Comparison of ENCODE assay signal across 33 cellular contexts in the genomic region with DNA sequence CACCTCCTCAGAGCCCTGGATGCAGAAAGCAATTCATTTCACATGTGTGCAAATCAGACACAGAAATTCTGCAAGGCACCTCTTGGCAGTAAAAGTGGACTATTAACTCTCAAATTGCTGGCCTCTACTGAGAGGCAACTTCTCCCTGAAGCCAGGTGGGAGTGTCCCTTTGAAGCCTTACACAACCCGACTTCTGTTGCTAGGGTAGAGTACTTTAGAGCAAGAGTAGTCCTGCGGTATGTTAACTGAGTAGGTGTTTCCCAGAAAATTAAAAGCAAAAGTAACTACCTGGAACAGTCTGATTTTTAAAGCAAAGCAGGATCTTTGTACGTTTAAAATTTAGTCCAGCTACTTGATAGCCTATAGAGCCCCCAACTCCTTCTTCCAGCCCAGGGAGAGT.
"Had no signal": no experiment of that assay in that cellular context is flagged by ENCODE, and none has a peak within 500 bp of the region (broad histone marks: within the 10 kb centered on the region; RNA-seq: fewer than 3 reads in every experiment).

No MANE protein-coding gene starts in this region.

- H3K4me1 ChIP-seq: adrenal gland, foreskin keratinocyte, gastrocnemius medialis had no signal

- DNase-seq: activated CD4-positive, alpha-beta memory T cell treated with anti-CD3 and anti-CD28 coated beads for 36 hours; activated CD4-positive, alpha-beta T cell treated with anti-CD3 and anti-CD28 coated beads for 36 hours; activated CD4-positive, alpha-beta T cell treated with anti-CD3 and anti-CD28 coated beads, Interleukin-2, amount 10 ng/mL, durations not matched to agents 24 days and 14 days; activated CD4-positive, CD25-positive, alpha-beta regulatory T cell; activated CD4-positive, CD25-positive, alpha-beta regulatory T cell treated with anti-CD3 and anti-CD28 coated beads, Interleukin-2, amount 50 U/mL, for 72 hours; activated CD8-positive, alpha-beta memory T cell treated with anti-CD3 and anti-CD28 coated beads, Interleukin-2, amount 10 ng/mL, durations not matched to agents 7 days and 5 days; activated CD8-positive, alpha-beta memory T cell treated with anti-CD3 and anti-CD28 coated beads, Interleukin-2, amount 50 U/mL, for 4 hours; activated CD8-positive, alpha-beta T cell treated with anti-CD3 and anti-CD28 coated beads, Interleukin-2, amount 10 ng/mL, durations not matched to agents 7 days and 5 days; activated effector memory CD4-positive, alpha-beta T cell treated with anti-CD3 and anti-CD28 coated beads, Interleukin-2, amount 50 U/mL, for 16 hours; activated naive CD4-positive, alpha-beta T cell treated with anti-CD3 and anti-CD28 coated beads for 36 hours; activated naive CD8-positive, alpha-beta T cell treated with anti-CD3 and anti-CD28 coated beads for 36 hours; activated naive CD8-positive, alpha-beta T cell treated with anti-CD3 and anti-CD28 coated beads, Interleukin-2, amount 50 U/mL, for 24 hours; activated T-cell treated with anti-CD3 and anti-CD28 coated beads, Interleukin-2, amount 50 U/mL, for 1 hour; activated T-cell treated with anti-CD3 and anti-CD28 coated beads, Interleukin-2, amount 50 U/mL, for 48 hours; adrenal gland; amygdala; aorta; body of pancreas; caudate nucleus; cortex of kidney; dermis blood vessel endothelial cell; effector CD4-positive, alpha-beta T cell; effector memory CD8-positive, alpha-beta T cell; erythroblast; foreskin keratinocyte; gastrocnemius medialis; glutamatergic neuron; T-helper 1 cell; T-helper 17 cell had no signal

- H3K4me3 ChIP-seq: adrenal gland, body of pancreas, esophagus muscularis mucosa, gastrocnemius medialis had no signal

- H3K27me3 Mint-ChIP-seq: activated CD4-positive, alpha-beta memory T cell treated with anti-CD3 and anti-CD28 coated beads for 36 hours; activated CD4-positive, alpha-beta T cell treated with anti-CD3 and anti-CD28 coated beads, Interleukin-2, amount 10 ng/mL, durations not matched to agents 24 days and 14 days; activated CD8-positive, alpha-beta memory T cell treated with anti-CD3 and anti-CD28 coated beads, Interleukin-2, amount 10 ng/mL, durations not matched to agents 7 days and 5 days; effector memory CD8-positive, alpha-beta T cell; T-helper 17 cell had no signal

- H3K27ac Mint-ChIP-seq: activated CD4-positive, alpha-beta memory T cell treated with anti-CD3 and anti-CD28 coated beads for 36 hours; activated CD4-positive, alpha-beta T cell treated with anti-CD3 and anti-CD28 coated beads for 36 hours; activated CD4-positive, alpha-beta T cell treated with anti-CD3 and anti-CD28 coated beads, Interleukin-2, amount 10 ng/mL, durations not matched to agents 24 days and 14 days; activated CD8-positive, alpha-beta memory T cell treated with anti-CD3 and anti-CD28 coated beads, Interleukin-2, amount 10 ng/mL, durations not matched to agents 7 days and 5 days; activated CD8-positive, alpha-beta T cell treated with anti-CD3 and anti-CD28 coated beads, Interleukin-2, amount 10 ng/mL, durations not matched to agents 7 days and 5 days; activated naive CD4-positive, alpha-beta T cell treated with anti-CD3 and anti-CD28 coated beads for 36 hours; activated naive CD4-positive, alpha-beta T cell treated with anti-CD3 and anti-CD28 coated beads, Interleukin-2, amount 50 U/mL, for 24 hours; activated naive CD8-positive, alpha-beta T cell treated with anti-CD3 and anti-CD28 coated beads for 36 hours; activated naive CD8-positive, alpha-beta T cell treated with anti-CD3 and anti-CD28 coated beads, Interleukin-2, amount 50 U/mL, for 24 hours; activated T-helper 1 cell treated with anti-CD3 and anti-CD28 coated beads, Interleukin-12 subunit alpha, Interleukin-12 subunit beta, Interleukin-2, Interleukin-4 antibody, amounts not matched to agents 30 ng/mL and 10 ng/mL and 1 ng/mL, durations not matched to agents 14 hours and 24 hours and 36 hours; activated T-helper 2 cell treated with anti-CD3 and anti-CD28 coated beads, Interferon-gamma antibody, Interleukin-2, Interleukin-4, amounts not matched to agents 10 μg/mL and 5 μg/mL and 100 μg/mL, durations not matched to agents 14 hours and 24 hours and 36 hours; effector memory CD8-positive, alpha-beta T cell; T-helper 17 cell had no signal

- H3K4me3 Mint-ChIP-seq: activated CD4-positive, alpha-beta memory T cell treated with anti-CD3 and anti-CD28 coated beads for 36 hours; activated CD4-positive, alpha-beta T cell treated with anti-CD3 and anti-CD28 coated beads for 36 hours; activated CD4-positive, alpha-beta T cell treated with anti-CD3 and anti-CD28 coated beads, Interleukin-2, amount 10 ng/mL, durations not matched to agents 24 days and 14 days; activated CD8-positive, alpha-beta memory T cell treated with anti-CD3 and anti-CD28 coated beads, Interleukin-2, amount 10 ng/mL, durations not matched to agents 7 days and 5 days; activated CD8-positive, alpha-beta T cell treated with anti-CD3 and anti-CD28 coated beads, Interleukin-2, amount 10 ng/mL, durations not matched to agents 7 days and 5 days; activated naive CD4-positive, alpha-beta T cell treated with anti-CD3 and anti-CD28 coated beads for 36 hours; activated naive CD4-positive, alpha-beta T cell treated with anti-CD3 and anti-CD28 coated beads, Interleukin-2, amount 50 U/mL, for 24 hours; activated naive CD8-positive, alpha-beta T cell treated with anti-CD3 and anti-CD28 coated beads for 36 hours; activated naive CD8-positive, alpha-beta T cell treated with anti-CD3 and anti-CD28 coated beads, Interleukin-2, amount 50 U/mL, for 24 hours; activated T-helper 1 cell treated with anti-CD3 and anti-CD28 coated beads, Interleukin-12 subunit alpha, Interleukin-12 subunit beta, Interleukin-2, Interleukin-4 antibody, amounts not matched to agents 30 ng/mL and 10 ng/mL and 1 ng/mL, durations not matched to agents 14 hours and 24 hours and 36 hours; effector memory CD8-positive, alpha-beta T cell; T-helper 17 cell had no signal

- H3K27ac ChIP-seq: adrenal gland, body of pancreas, esophagus muscularis mucosa, foreskin keratinocyte, gastrocnemius medialis had no signal

- H3K9me3 ChIP-seq: adrenal gland, body of pancreas, esophagus muscularis mucosa, gastrocnemius medialis had no signal

- ATAC-seq: activated CD4-positive, alpha-beta T cell treated with anti-CD3 and anti-CD28 coated beads for 36 hours; activated CD8-positive, alpha-beta memory T cell treated with anti-CD3 and anti-CD28 coated beads, Interleukin-2, amount 10 ng/mL, durations not matched to agents 7 days and 5 days; activated CD8-positive, alpha-beta T cell treated with anti-CD3 and anti-CD28 coated beads, Interleukin-2, amount 10 ng/mL, durations not matched to agents 7 days and 5 days; activated naive CD8-positive, alpha-beta T cell treated with anti-CD3 and anti-CD28 coated beads, Interleukin-2, amount 50 U/mL, for 24 hours; body of pancreas; effector memory CD8-positive, alpha-beta T cell; foreskin keratinocyte; gastrocnemius medialis; T-helper 17 cell had no signal

- H3K4me1 Mint-ChIP-seq: activated CD4-positive, alpha-beta T cell treated with anti-CD3 and anti-CD28 coated beads for 36 hours; activated CD4-positive, alpha-beta T cell treated with anti-CD3 and anti-CD28 coated beads, Interleukin-2, amount 10 ng/mL, durations not matched to agents 24 days and 14 days; activated CD8-positive, alpha-beta memory T cell treated with anti-CD3 and anti-CD28 coated beads, Interleukin-2, amount 10 ng/mL, durations not matched to agents 7 days and 5 days; activated naive CD4-positive, alpha-beta T cell treated with anti-CD3 and anti-CD28 coated beads, Interleukin-2, amount 50 U/mL, for 24 hours; T-helper 17 cell had no signal

- H3K9me3 Mint-ChIP-seq: activated CD4-positive, alpha-beta memory T cell treated with anti-CD3 and anti-CD28 coated beads for 36 hours; activated CD4-positive, alpha-beta T cell treated with anti-CD3 and anti-CD28 coated beads, Interleukin-2, amount 10 ng/mL, durations not matched to agents 24 days and 14 days; activated naive CD4-positive, alpha-beta T cell treated with anti-CD3 and anti-CD28 coated beads for 36 hours; activated naive CD4-positive, alpha-beta T cell treated with anti-CD3 and anti-CD28 coated beads, Interleukin-2, amount 50 U/mL, for 24 hours; activated naive CD8-positive, alpha-beta T cell treated with anti-CD3 and anti-CD28 coated beads for 36 hours; activated T-helper 1 cell treated with anti-CD3 and anti-CD28 coated beads, Interleukin-12 subunit alpha, Interleukin-12 subunit beta, Interleukin-2, Interleukin-4 antibody, amounts not matched to agents 30 ng/mL and 10 ng/mL and 1 ng/mL, durations not matched to agents 14 hours and 24 hours and 36 hours; activated T-helper 2 cell treated with anti-CD3 and anti-CD28 coated beads, Interferon-gamma antibody, Interleukin-2, Interleukin-4, amounts not matched to agents 10 μg/mL and 5 μg/mL and 100 μg/mL, durations not matched to agents 14 hours and 24 hours and 36 hours had no signal

- H3K27me3 ChIP-seq: adrenal gland, body of pancreas, esophagus muscularis mucosa, foreskin keratinocyte, gastrocnemius medialis had no signal

- H3K36me3 ChIP-seq: adrenal gland, esophagus muscularis mucosa, gastrocnemius medialis had no signal

- H3K36me3 Mint-ChIP-seq: activated CD4-positive, alpha-beta memory T cell treated with anti-CD3 and anti-CD28 coated beads for 36 hours; activated CD8-positive, alpha-beta memory T cell treated with anti-CD3 and anti-CD28 coated beads, Interleukin-2, amount 10 ng/mL, durations not matched to agents 7 days and 5 days; activated naive CD4-positive, alpha-beta T cell treated with anti-CD3 and anti-CD28 coated beads, Interleukin-2, amount 50 U/mL, for 24 hours; activated naive CD8-positive, alpha-beta T cell treated with anti-CD3 and anti-CD28 coated beads for 36 hours had no signal
